In the genomic region with DNA sequence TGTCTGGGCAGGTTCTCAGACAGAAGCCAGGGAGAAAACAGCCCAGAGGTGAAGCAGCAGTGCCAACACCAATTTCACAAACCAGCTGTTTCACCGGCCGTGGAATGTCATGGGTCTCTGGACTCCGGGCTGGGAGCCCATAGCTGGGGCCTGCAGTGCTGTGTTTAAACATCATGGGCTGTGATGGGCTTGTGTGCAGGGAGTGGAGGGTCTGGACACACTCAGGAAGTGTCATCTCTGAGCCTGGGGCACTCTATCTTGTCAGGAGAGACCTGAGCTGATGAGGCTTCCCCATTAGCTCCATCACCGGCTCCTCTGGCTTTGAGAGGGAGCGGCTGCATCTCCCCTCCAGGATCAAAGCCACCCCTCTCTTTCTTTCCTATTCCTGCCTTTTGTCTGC, we compare ENCODE assay signal across 14 cellular contexts.
"Had no signal": no experiment of that assay in that cellular context is flagged by ENCODE, and none has a peak within 500 bp of the region (broad histone marks: within the 10 kb centered on the region; RNA-seq: fewer than 3 reads in every experiment).

No MANE protein-coding gene starts in this region.

- ATAC-seq: foreskin keratinocyte; left lobe of liver; naive thymus-derived CD8-positive, alpha-beta T cell; sciatic nerve had no signal

- DNase-seq: colonic mucosa; dermis blood vessel endothelial cell; erythroblast; head of caudate nucleus; hippocampal formation; kidney glomerular epithelial cell; mammary epithelial cell; naive thymus-derived CD8-positive, alpha-beta T cell; stimulated activated CD4-positive, alpha-beta T cell treated with anti-CD3 and anti-CD28 coated beads, Interleukin-2, amount 100 ng/mL, for 48 hours; stimulated activated naive CD4-positive, alpha-beta T cell treated with Interleukin-2 at 50 U/mL for 16 hours; trophoblast cell had no signal
